In the genomic region with DNA sequence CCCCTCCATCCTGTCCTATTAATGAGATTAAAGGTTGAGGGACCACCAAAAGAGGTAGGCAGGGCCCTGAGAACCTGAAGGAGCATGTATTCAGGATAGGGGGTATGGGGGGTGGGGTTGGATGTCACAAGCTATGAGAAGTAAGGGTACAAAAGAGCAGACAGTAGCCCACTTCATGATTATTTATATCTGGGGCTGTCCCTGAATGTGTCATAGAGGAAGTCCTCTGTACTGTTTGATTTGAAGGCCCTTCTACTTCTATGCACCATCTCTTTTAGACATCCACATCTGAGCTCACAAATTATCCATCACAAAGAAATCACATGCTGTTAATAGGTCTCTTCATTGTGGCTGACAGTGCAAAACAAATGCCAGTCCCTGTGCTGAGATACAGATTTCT, we compare ENCODE assay signal across 13 cellular contexts.
DNase-seq lines count a peak whose midpoint lies in the region; ATAC-seq, FAIRE-seq and TF ChIP-seq lines count a peak whose summit lies in the region.
"Had no signal": no experiment of that assay in that cellular context is flagged by ENCODE, and none has a peak within 500 bp of the region (broad histone marks: within the 10 kb centered on the region; RNA-seq: fewer than 3 reads in every experiment).

No MANE protein-coding gene starts in this region.

- TF ChIP-seq CTCF in tibial artery (IDR thresholded peaks at IDR 0.05) (no peak), GM23338 (conservative IDR thresholded peaks at IDR 0.05; ENCODE audit: low read depth in 2 of 2) (no peak)

- H3K4me1 ChIP-seq in tibial artery (peaks cover 0 to 6% (median 0%) of the 10 kb centered on the region in 4 donors), GM23338 (ENCODE audit: insufficient read depth) (no peaks in the 10 kb centered on the region)

- H3K27me3 ChIP-seq in tibial artery (no peaks in the 10 kb centered on the region), GM23338 (ENCODE audit: insufficient read depth) (no peaks in the 10 kb centered on the region)
- H3K27me3 ChIP-seq: brain microvascular endothelial cell had no signal

- ATAC-seq in GM19468 (IDR thresholded peaks at IDR 0.05; ENCODE audit: extremely low read depth, unreplicated experiment), result peak; percentile 35
- ATAC-seq in HG02885 (IDR thresholded peaks at IDR 0.05; ENCODE audit: poor library complexity, unreplicated experiment), result peak; percentile 54
- ATAC-seq in activated T-helper 17 cell treated with anti-CD3 and anti-CD28 coated beads, Interleukin-2, amount 50 U/mL, for 72 hours (replicated peaks), result peak; percentile 38
- ATAC-seq in GM23338, result no peak

- H3K27me3 Mint-ChIP-seq in activated T-helper 17 cell treated with anti-CD3 and anti-CD28 coated beads, Interleukin-2, amount 50 U/mL, for 72 hours, result peaks cover under 1% of the 10 kb centered on the region
- H3K27me3 Mint-ChIP-seq in GM23338 (ENCODE audit: insufficient read depth, low read depth, poor library complexity), result peaks cover 4% of the 10 kb centered on the region
- H3K27me3 Mint-ChIP-seq: activated naive CD4-positive, alpha-beta T cell treated with anti-CD3 and anti-CD28 coated beads, Interleukin-2, amount 50 U/mL, for 24 hours; dendritic cell treated with granulocyte-macrophage colony-stimulating factor and Interleukin-4, amounts not matched to agents 40 ng/mL and 50 ng/mL, for 4 days had no signal

- no peaks in the 10 kb centered on the region for H4K20me1 ChIP-seq in GM23338 (replicated peaks; ENCODE audit: insufficient read depth)

- H3K27ac ChIP-seq in tibial artery, result no peak overlapping the region
- no peak overlapping the region for H3K27ac ChIP-seq in GM23338 (ENCODE audit: low read depth)
- H3K27ac ChIP-seq: brain microvascular endothelial cell had no signal

- DNase-seq in GM18507 (ENCODE audit: extremely low spot score, insufficient read length, low read depth) (no peak), C1 segment of cervical spinal cord (lab: John Stamatoyannopoulos, UW) (no peak), tibial artery (no peak), GM23338 (ENCODE audit: low spot score) (no peak), germinal center (ENCODE audit: low spot score) (no peak)
- DNase-seq: activated CD8-positive, alpha-beta memory T cell treated with anti-CD3 and anti-CD28 coated beads, Interleukin-2, amount 50 U/mL, for 4 hours; stimulated activated CD4-positive, alpha-beta T cell treated with anti-CD3 and anti-CD28 coated beads, Interleukin-2, amount 100 ng/mL, for 48 hours had no signal

- no peaks in the 10 kb centered on the region for H3K36me3 Mint-ChIP-seq in activated T-helper 17 cell treated with anti-CD3 and anti-CD28 coated beads, Interleukin-2, amount 50 U/mL, for 72 hours (ENCODE audit: low read depth)
- no peaks in the 10 kb centered on the region for H3K36me3 Mint-ChIP-seq in GM23338 (ENCODE audit: low read depth)

- FAIRE-seq in GM18507 (lab: Jason Lieb, UNC), result peak; percentile 81

- no peaks in the 10 kb centered on the region for H3K9me2 ChIP-seq in GM23338 (ENCODE audit: insufficient read depth)

- H3K36me3 ChIP-seq in tibial artery (no peaks in the 10 kb centered on the region), GM23338 (ENCODE audit: insufficient read depth) (no peaks in the 10 kb centered on the region)
- H3K36me3 ChIP-seq: brain microvascular endothelial cell had no signal

- H3K4me2 ChIP-seq in GM23338, result no peak overlapping the region

- H3K9me3 ChIP-seq in tibial artery, result no peaks in the 10 kb centered on the region

- H2AFZ ChIP-seq in GM23338, result no peak overlapping the region

- H3K4me1 Mint-ChIP-seq in activated T-helper 17 cell treated with anti-CD3 and anti-CD28 coated beads, Interleukin-2, amount 50 U/mL, for 72 hours, result peaks cover 6% of the 10 kb centered on the region
- H3K4me1 Mint-ChIP-seq in GM23338, result no peaks in the 10 kb centered on the region

- H3K79me2 ChIP-seq in GM23338 (replicated peaks; ENCODE audit: insufficient read depth), result no peaks in the 10 kb centered on the region

- H3K27ac Mint-ChIP-seq in activated T-helper 17 cell treated with anti-CD3 and anti-CD28 coated beads, Interleukin-2, amount 50 U/mL, for 72 hours, result no peak overlapping the region
- H3K27ac Mint-ChIP-seq in GM23338, result no peak overlapping the region
- H3K27ac Mint-ChIP-seq: activated naive CD4-positive, alpha-beta T cell treated with anti-CD3 and anti-CD28 coated beads, Interleukin-2, amount 50 U/mL, for 24 hours; dendritic cell treated with granulocyte-macrophage colony-stimulating factor and Interleukin-4, amounts not matched to agents 40 ng/mL and 50 ng/mL, for 4 days had no signal

- intact Hi-C loops in tibial artery (cut with DNase I; ENCODE audit: low total_unique reads), result no loop called here

- H3K4me3 Mint-ChIP-seq in activated T-helper 17 cell treated with anti-CD3 and anti-CD28 coated beads, Interleukin-2, amount 50 U/mL, for 72 hours, result no peak overlapping the region
- no peak overlapping the region for H3K4me3 Mint-ChIP-seq in GM23338
- H3K4me3 Mint-ChIP-seq: activated naive CD4-positive, alpha-beta T cell treated with anti-CD3 and anti-CD28 coated beads, Interleukin-2, amount 50 U/mL, for 24 hours; dendritic cell treated with granulocyte-macrophage colony-stimulating factor and Interleukin-4, amounts not matched to agents 40 ng/mL and 50 ng/mL, for 4 days had no signal

- no peaks in the 10 kb centered on the region for H3F3A ChIP-seq in GM23338 (replicated peaks; ENCODE audit: low read depth)

- H3K4me3 ChIP-seq in tibial artery, result no peak overlapping the region
- H3K4me3 ChIP-seq in GM23338, result no peak overlapping the region

- H3K9me3 Mint-ChIP-seq in activated T-helper 17 cell treated with anti-CD3 and anti-CD28 coated beads, Interleukin-2, amount 50 U/mL, for 72 hours, result peaks cover under 1% of the 10 kb centered on the region
- H3K9me3 Mint-ChIP-seq in GM23338, result no peaks in the 10 kb centered on the region
- H3K9me3 Mint-ChIP-seq: dendritic cell treated with granulocyte-macrophage colony-stimulating factor and Interleukin-4, amounts not matched to agents 40 ng/mL and 50 ng/mL, for 4 days had no signal

TF ChIP-seq in GM23338, 12 proteins besides CTCF, POLR2A, EP300 and RAD21 (continues in another document):
- TF ChIP-seq, protein P1, sequence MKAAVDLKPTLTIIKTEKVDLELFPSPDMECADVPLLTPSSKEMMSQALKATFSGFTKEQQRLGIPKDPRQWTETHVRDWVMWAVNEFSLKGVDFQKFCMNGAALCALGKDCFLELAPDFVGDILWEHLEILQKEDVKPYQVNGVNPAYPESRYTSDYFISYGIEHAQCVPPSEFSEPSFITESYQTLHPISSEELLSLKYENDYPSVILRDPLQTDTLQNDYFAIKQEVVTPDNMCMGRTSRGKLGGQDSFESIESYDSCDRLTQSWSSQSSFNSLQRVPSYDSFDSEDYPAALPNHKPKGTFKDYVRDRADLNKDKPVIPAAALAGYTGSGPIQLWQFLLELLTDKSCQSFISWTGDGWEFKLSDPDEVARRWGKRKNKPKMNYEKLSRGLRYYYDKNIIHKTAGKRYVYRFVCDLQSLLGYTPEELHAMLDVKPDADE (IDR thresholded peaks at IDR 0.05), result no peak
- no peak for TF ChIP-seq POLR2AphosphoS5 (IDR thresholded peaks at IDR 0.05; ENCODE audit: low read depth)
